Comparison of ENCODE assay signal across 8 cellular contexts in the genomic region with DNA sequence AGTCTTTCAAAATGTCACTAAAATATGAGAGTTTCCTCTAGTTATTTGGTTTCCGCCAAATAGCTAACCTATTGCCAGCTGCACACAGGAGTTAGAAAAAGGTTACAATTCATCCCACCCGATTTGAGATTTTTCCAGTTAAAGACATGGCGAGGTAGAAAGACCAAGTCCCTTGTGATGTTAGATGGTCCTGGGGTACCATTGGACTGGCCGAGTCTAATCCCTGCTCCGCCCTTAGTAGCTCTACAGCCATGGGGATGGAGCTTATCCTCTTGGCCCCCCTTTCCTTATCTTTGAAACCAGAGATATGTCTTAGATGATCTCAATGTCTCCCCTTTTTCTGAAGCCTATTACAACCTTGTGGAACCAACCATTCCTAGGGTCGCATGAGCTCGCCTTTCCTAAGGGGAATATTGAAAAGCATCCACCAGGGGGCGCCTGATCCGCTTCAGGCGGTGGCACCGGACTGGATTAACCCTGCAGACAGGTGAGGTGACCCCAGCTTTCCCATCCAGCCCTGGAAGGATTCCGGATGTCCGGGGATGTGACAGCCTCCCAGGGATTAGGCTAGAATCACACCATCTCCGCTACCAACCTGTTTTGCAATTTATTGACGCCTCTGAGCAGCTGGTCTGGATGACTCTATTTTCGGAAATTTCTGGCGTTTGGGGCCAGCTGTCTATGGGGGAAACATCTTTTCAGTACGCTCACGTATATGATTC.
A peak's percentile ranks its signal among the peaks of the same experiment; 100 is the strongest.
DNase-seq lines count a peak whose midpoint lies in the region; TF ChIP-seq lines count a peak whose summit lies in the region.

No MANE protein-coding gene starts in this region.

- no peak overlapping the region for H3K27ac ChIP-seq in mesenchymal stem cell (ENCODE audit: low read length, poor library complexity, severe bottlenecking)

- no peaks in the 10 kb centered on the region for H3K9me3 ChIP-seq in mesenchymal stem cell (ENCODE audit: control insufficient read depth, low read length)

- WGBS in mesenchymal stem cell = 38% methylated on average over 18 of the region's 19 CpGs

- H3K9ac ChIP-seq in mesenchymal stem cell (ENCODE audit: low read length) = no peak overlapping the region

- no peak overlapping the region for H3K18ac ChIP-seq in mesenchymal stem cell (ENCODE audit: low read depth in 1 of 2, low read length in 2 of 2)

- no peak overlapping the region for H3K14ac ChIP-seq in mesenchymal stem cell (ENCODE audit: low read length in 2 of 2)

- H3K79me1 ChIP-seq in mesenchymal stem cell (replicated peaks; ENCODE audit: low read length, poor library complexity, severe bottlenecking) = no peaks in the 10 kb centered on the region

- DNase-seq in SIG-M5 treated with dmso at 0.1 percent for 504 hours (lab: John Stamatoyannopoulos, UW; ENCODE audit: unreplicated experiment) (peak; percentile 7), SIG-M5 (lab: John Stamatoyannopoulos, UW) (no peak), NCI-H2171 (lab: John Stamatoyannopoulos, UW) (peak; percentile 43), choroid plexus epithelial cell (ENCODE audit: low read depth) (peak; percentile 55), mesenchymal stem cell (peak; percentile 37), GOT3 (lab: John Stamatoyannopoulos, UW) (no peak)
- DNase-seq in activated CD4-positive, alpha-beta T cell treated with anti-CD3 and anti-CD28 coated beads for 1 hour = peak; percentile 37
- peak; percentile 39 for DNase-seq in stimulated activated CD8-positive, alpha-beta memory T cell treated with anti-CD3 and anti-CD28 coated beads, Interleukin-7, amount 100 ng/mL, for 24 hours (ENCODE audit: low read depth)

- no peak overlapping the region for H2BK120ac ChIP-seq in mesenchymal stem cell (ENCODE audit: low read depth, low read length)

- no peak overlapping the region for H2BK5ac ChIP-seq in mesenchymal stem cell (ENCODE audit: low read depth, low read length, poor library complexity, severe bottlenecking)

- H3K4me3 ChIP-seq in choroid plexus epithelial cell (ENCODE audit: low read depth, low read length) (no peak overlapping the region), mesenchymal stem cell (ENCODE audit: insufficient read depth in 1 of 2, low read depth in 1 of 2, low read length in 2 of 2) (no peak overlapping the region)

- no peak overlapping the region for H3K4ac ChIP-seq in mesenchymal stem cell (ENCODE audit: low read depth in 1 of 2, low read length in 2 of 2)

- no peaks in the 10 kb centered on the region for H3K36me3 ChIP-seq in mesenchymal stem cell (ENCODE audit: control insufficient read depth in 1 of 2, insufficient read depth in 2 of 2, low read depth in 1 of 2, low read length in 2 of 2)

- no peak overlapping the region for H3K23ac ChIP-seq in mesenchymal stem cell (ENCODE audit: low read length in 2 of 2)

- TF ChIP-seq CTCF in choroid plexus epithelial cell (conservative IDR thresholded peaks at IDR 0.05; ENCODE audit: low read depth, low read length) = peak; percentile 83

- H2BK15ac ChIP-seq in mesenchymal stem cell (ENCODE audit: low read depth, poor library complexity, severe bottlenecking) = no peak overlapping the region

- H2AFZ ChIP-seq in mesenchymal stem cell (ENCODE audit: low read depth, low read length) = no peak overlapping the region

- H4K91ac ChIP-seq in mesenchymal stem cell (ENCODE audit: low read length) = no peak overlapping the region

- no peak overlapping the region for H2BK12ac ChIP-seq in mesenchymal stem cell (ENCODE audit: low read length in 2 of 2)

- H3K4me2 ChIP-seq in mesenchymal stem cell (ENCODE audit: low read length, poor library complexity, severe bottlenecking) = no peak overlapping the region

- peaks cover 20 to 71% of the 10 kb centered on the region in 2 experiments for H3K27me3 ChIP-seq in mesenchymal stem cell (ENCODE audit: control insufficient read depth in 1 of 2, insufficient read depth in 1 of 2, low read length in 2 of 2)

- H3K4me1 ChIP-seq in mesenchymal stem cell (ENCODE audit: control insufficient read depth, insufficient read depth, low read depth, low read length) = peaks cover 3% of the 10 kb centered on the region

- no peak overlapping the region for H2AK5ac ChIP-seq in mesenchymal stem cell (ENCODE audit: low read length, severe bottlenecking)

- H4K8ac ChIP-seq in mesenchymal stem cell (ENCODE audit: low read length) = no peak overlapping the region

Comparison
In these comparisons a context has a peak if more than half of its experiments do, and no peak if none do; other contexts are left out.
1. DNase-seq: peak in SIG-M5 treated with dmso at 0.1 percent for 504 hours (single experiment), NCI-H2171 (single experiment), activated CD4-positive, alpha-beta T cell treated with anti-CD3 and anti-CD28 coated beads for 1 hour (single experiment), choroid plexus epithelial cell (single experiment), mesenchymal stem cell (single experiment) and stimulated activated CD8-positive, alpha-beta memory T cell treated with anti-CD3 and anti-CD28 coated beads, Interleukin-7, amount 100 ng/mL, for 24 hours (single experiment); none in SIG-M5 (single experiment) and GOT3 (single experiment).